1 cellular context compared by ENCODE assay signal in the genomic region with DNA sequence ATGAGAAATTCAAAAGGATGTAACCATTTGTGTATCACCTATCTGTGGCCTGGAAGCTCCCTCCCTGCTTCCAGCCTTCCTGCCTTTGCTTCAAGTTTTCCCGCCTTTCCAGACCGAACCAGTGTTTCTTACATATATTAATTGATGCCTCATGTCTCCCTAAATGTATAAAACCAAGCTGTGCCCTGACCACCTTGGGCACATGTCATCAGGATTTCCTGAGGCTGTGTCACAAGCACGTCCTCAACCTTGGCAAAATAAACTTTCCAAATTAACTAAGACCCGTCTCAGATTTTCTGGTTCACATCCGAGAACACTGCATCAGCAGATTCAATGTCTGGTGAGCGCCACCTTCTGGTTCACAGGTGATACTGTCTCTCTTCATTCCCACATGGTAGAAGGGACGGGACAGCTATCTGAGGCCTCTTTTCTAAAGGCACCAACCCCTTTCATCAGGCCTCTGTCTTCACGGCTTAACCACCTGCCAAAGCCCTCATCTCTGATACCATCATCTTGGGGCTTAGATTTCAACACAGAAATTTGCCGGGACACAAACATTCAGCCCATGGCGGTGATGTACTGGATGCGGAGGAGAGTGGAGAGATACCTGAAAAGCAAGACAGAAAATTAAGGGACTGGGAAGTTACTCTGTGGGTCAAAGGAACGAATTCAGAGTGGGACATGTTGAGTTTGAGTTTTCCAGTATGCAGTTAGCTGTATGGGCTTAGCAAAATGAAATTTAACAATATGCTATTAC.
TF ChIP-seq lines count a peak whose summit lies in the region.

No MANE protein-coding gene starts in this region.

TF ChIP-seq in A549, 52 proteins besides CTCF, POLR2A, EP300 and RAD21 (continued from another document):
- TF ChIP-seq, protein P1, sequence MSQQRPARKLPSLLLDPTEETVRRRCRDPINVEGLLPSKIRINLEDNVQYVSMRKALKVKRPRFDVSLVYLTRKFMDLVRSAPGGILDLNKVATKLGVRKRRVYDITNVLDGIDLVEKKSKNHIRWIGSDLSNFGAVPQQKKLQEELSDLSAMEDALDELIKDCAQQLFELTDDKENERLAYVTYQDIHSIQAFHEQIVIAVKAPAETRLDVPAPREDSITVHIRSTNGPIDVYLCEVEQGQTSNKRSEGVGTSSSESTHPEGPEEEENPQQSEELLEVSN (IDR thresholded peaks at IDR 0.05; ENCODE audit: borderline replicate concordance, low read depth), result peak; percentile 57; the same call in 1 of the 2 replicates
- TF ChIP-seq ZC3H11A (IDR thresholded peaks at IDR 0.05) (no peak), FOSL2 (IDR thresholded peaks at IDR 0.05) (no peak), FOSL2 (CRISPR knock-in tag; IDR thresholded peaks at IDR 0.05) (no peak), TP53 (CRISPR knock-in tag; IDR thresholded peaks at IDR 0.05) (no peak), CHD4 (IDR thresholded peaks at IDR 0.05; ENCODE audit: borderline replicate concordance) (no peak), RARB (CRISPR knock-in tag; IDR thresholded peaks at IDR 0.05) (no peak)
TF ChIP-seq in A549: peak in this region for 3.
